In genomic region chr22:50532353-50532700, GRCh38 we compare ENCODE assay signal across 8 cellular contexts. TPM values are rescaled to one million over a fixed set of nuclear protein-coding genes. Genes with fewer than 3 reads are reported as not detected.
DNase-seq lines count a peak whose midpoint lies in the region; ATAC-seq and TF ChIP-seq lines count a peak whose summit lies in the region.

No MANE protein-coding gene starts in this region.

- H3K36me3 ChIP-seq in lower lobe of right lung (no peaks in the 10 kb centered on the region), upper lobe of right lung (no peaks in the 10 kb centered on the region)

- H3K9me3 ChIP-seq in lower lobe of right lung (no peaks in the 10 kb centered on the region), upper lobe of right lung (no peaks in the 10 kb centered on the region)

- no peaks in the 10 kb centered on the region for H3K9me3 Mint-ChIP-seq in activated naive CD4-positive, alpha-beta T cell treated with anti-CD3 and anti-CD28 coated beads, Interleukin-2, amount 50 U/mL, for 24 hours
- H3K9me3 Mint-ChIP-seq in brain, result peaks cover 0 to 5% (median 0%) of the 10 kb centered on the region in 5 experiments

- no peaks in the 10 kb centered on the region for H3K36me3 Mint-ChIP-seq in activated naive CD4-positive, alpha-beta T cell treated with anti-CD3 and anti-CD28 coated beads, Interleukin-2, amount 50 U/mL, for 24 hours
- H3K36me3 Mint-ChIP-seq in brain, result no peaks in the 10 kb centered on the region

- H3K27ac ChIP-seq in lower lobe of right lung (peak overlapping the region; percentile 100), upper lobe of right lung (peak overlapping the region; percentile 99)

- TF ChIP-seq CTCF in brain (conservative IDR thresholded peaks at IDR 0.05) (no peak), lower lobe of right lung (IDR thresholded peaks at IDR 0.05) (no peak), upper lobe of right lung (IDR thresholded peaks at IDR 0.05) (no peak)

- peaks cover 50% of the 10 kb centered on the region for H3K4me1 ChIP-seq in lower lobe of right lung
- peaks cover 50% of the 10 kb centered on the region for H3K4me1 ChIP-seq in upper lobe of right lung

- H3K4me3 Mint-ChIP-seq in activated naive CD4-positive, alpha-beta T cell treated with anti-CD3 and anti-CD28 coated beads, Interleukin-2, amount 50 U/mL, for 24 hours, result peak overlapping the region; percentile 92
- H3K4me3 Mint-ChIP-seq in brain, result peak overlapping the region; percentile 67 to 81 (median 76)

- H3K27me3 Mint-ChIP-seq in activated naive CD4-positive, alpha-beta T cell treated with anti-CD3 and anti-CD28 coated beads, Interleukin-2, amount 50 U/mL, for 24 hours, result no peaks in the 10 kb centered on the region
- peaks cover 88% of the 10 kb centered on the region for H3K27me3 Mint-ChIP-seq in brain

- peak in 1 of 2 donors; percentile 2 for ATAC-seq in lower lobe of right lung
- ATAC-seq in upper lobe of right lung, result no peak
- no peak for ATAC-seq in left lobe of liver

- peaks cover 35% of the 10 kb centered on the region for H3K4me1 Mint-ChIP-seq in activated naive CD4-positive, alpha-beta T cell treated with anti-CD3 and anti-CD28 coated beads, Interleukin-2, amount 50 U/mL, for 24 hours
- peaks cover 35% of the 10 kb centered on the region for H3K4me1 Mint-ChIP-seq in brain

- intact Hi-C loops in lower lobe of right lung (cut with DNase I), result no loop called here
- intact Hi-C loops in upper lobe of right lung (cut with DNase I), result no loop called here

- no peak for DNase-seq in activated naive CD4-positive, alpha-beta T cell (lab: John Stamatoyannopoulos, UW)
- DNase-seq in lower lobe of right lung (peak; percentile 74), upper lobe of right lung (peak; percentile 85), NCI-H446 (lab: John Stamatoyannopoulos, UW) (no peak), COR-L47 (lab: John Stamatoyannopoulos, UW) (no peak), left lobe of liver (ENCODE audit: low spot score) (no peak)

- H3K27ac Mint-ChIP-seq in activated naive CD4-positive, alpha-beta T cell treated with anti-CD3 and anti-CD28 coated beads, Interleukin-2, amount 50 U/mL, for 24 hours, result peak overlapping the region; percentile 92
- H3K27ac Mint-ChIP-seq in brain, result no peak overlapping the region

- H3K27me3 ChIP-seq in lower lobe of right lung (ENCODE audit: low read depth) (no peaks in the 10 kb centered on the region), upper lobe of right lung (no peaks in the 10 kb centered on the region)

- H3K4me3 ChIP-seq in lower lobe of right lung, result peak overlapping the region; percentile 79
- H3K4me3 ChIP-seq in upper lobe of right lung, result peak overlapping the region; percentile 72

RNA-seq across cellular contexts. Expression of gene TYMP, which starts 2.5 kb away (rescaled TPM):
- polyA plus RNA-seq in brain (ENCODE audit: insufficient read depth, low read depth, low replicate concordance), result 3.0 TPM
- total RNA-seq in lower lobe of right lung (151 TPM), upper lobe of right lung (122 TPM), left lobe of liver (80.0 TPM)

RNA-seq across cellular contexts. Expression of gene SCO2, which starts 6.9 kb away (rescaled TPM):
- 0.80 TPM for polyA plus RNA-seq in brain (ENCODE audit: insufficient read depth, low read depth, low replicate concordance)
- 4.9 TPM for total RNA-seq in lower lobe of right lung
- 3.1 TPM for total RNA-seq in upper lobe of right lung
- total RNA-seq in left lobe of liver, result not detected

RNA-seq across cellular contexts. Expression of gene KLHDC7B, which starts 13.4 kb away (rescaled TPM):
- polyA plus RNA-seq in brain (ENCODE audit: insufficient read depth, low read depth, low replicate concordance), result not detected
- total RNA-seq in lower lobe of right lung (0.77 TPM), upper lobe of right lung (0.69 TPM), left lobe of liver (0.05 TPM)

RNA-seq across cellular contexts. Expression of gene NCAPH2, which starts 24.3 kb away (rescaled TPM):
- 83.9 TPM for polyA plus RNA-seq in brain (ENCODE audit: insufficient read depth, low read depth, low replicate concordance)
- 46.1 TPM for total RNA-seq in lower lobe of right lung
- 51.8 TPM for total RNA-seq in upper lobe of right lung
- 18.8 TPM for total RNA-seq in left lobe of liver

RNA-seq across cellular contexts. Expression of gene LMF2, which starts 24.8 kb away (rescaled TPM):
- polyA plus RNA-seq in brain (ENCODE audit: insufficient read depth, low read depth, low replicate concordance), result 68.1 TPM
- 58.8 TPM for total RNA-seq in lower lobe of right lung
- total RNA-seq in upper lobe of right lung, result 65.8 TPM
- total RNA-seq in left lobe of liver, result 50.2 TPM

Comparison
In these comparisons a context has a peak if more than half of its experiments do, and no peak if none do; other contexts are left out.
1. DNase-seq: peak in lower lobe of right lung (single experiment) and upper lobe of right lung (single experiment); none in activated naive CD4-positive, alpha-beta T cell (0 of 4), NCI-H446 (0 of 2), COR-L47 (single experiment) and left lobe of liver (single experiment).